In genomic region chr9:69180670-69181069, GRCh38 we compare ENCODE assay signal across 8 cellular contexts. TPM values are rescaled to one million over a fixed set of nuclear protein-coding genes. Genes with fewer than 3 reads are reported as not detected.
DNase-seq lines count a peak whose midpoint lies in the region; ATAC-seq and TF ChIP-seq lines count a peak whose summit lies in the region.

No MANE protein-coding gene starts in this region.

- H3K36me3 ChIP-seq in PC-3 (ENCODE audit: low read depth, low read length) (no peaks in the 10 kb centered on the region), neuronal stem cell (replicated peaks in 1 of 2; ENCODE audit: control insufficient read depth in 2 of 2, insufficient read depth in 2 of 2, low read length in 2 of 2) (no peaks in the 10 kb centered on the region)

- H2BK5ac ChIP-seq in neuronal stem cell (ENCODE audit: low read length) = no peak overlapping the region

- no peak overlapping the region for H2AK5ac ChIP-seq in neuronal stem cell (ENCODE audit: low read depth, low read length)

- ATAC-seq in GM18907 (IDR thresholded peaks at IDR 0.05; ENCODE audit: unreplicated experiment) (peak; percentile 47), PC-3 (peak; percentile 83), HG03460 (IDR thresholded peaks at IDR 0.05; ENCODE audit: unreplicated experiment) (no peak), GM21619 (IDR thresholded peaks at IDR 0.05; ENCODE audit: unreplicated experiment) (no peak)
- peak; percentile 95 for ATAC-seq in stimulated activated naive CD8-positive, alpha-beta T cell treated with anti-CD3 and anti-CD28 coated beads, Interleukin-15, amount 100 ng/mL, for 72 hours

- no peaks in the 10 kb centered on the region for H3K79me1 ChIP-seq in neuronal stem cell (ENCODE audit: low read depth, low read length)

- peaks cover 8% of the 10 kb centered on the region for H3K27me3 Mint-ChIP-seq in stimulated activated naive CD8-positive, alpha-beta T cell treated with anti-CD3 and anti-CD28 coated beads, Interleukin-15, amount 100 ng/mL, for 72 hours

- no peak overlapping the region for H3K23ac ChIP-seq in neuronal stem cell (ENCODE audit: low read depth, low read length, poor library complexity)

- H3K14ac ChIP-seq in neuronal stem cell (ENCODE audit: low read length) = no peak overlapping the region

- no peak overlapping the region for H3K4me3 Mint-ChIP-seq in stimulated activated naive CD8-positive, alpha-beta T cell treated with anti-CD3 and anti-CD28 coated beads, Interleukin-15, amount 100 ng/mL, for 72 hours

- no peaks in the 10 kb centered on the region for H4K20me1 ChIP-seq in PC-3 (ENCODE audit: low read length)

- no peak overlapping the region for H2BK120ac ChIP-seq in neuronal stem cell (ENCODE audit: low read depth, low read length)

- no peaks in the 10 kb centered on the region for H3K9me3 Mint-ChIP-seq in stimulated activated naive CD8-positive, alpha-beta T cell treated with anti-CD3 and anti-CD28 coated beads, Interleukin-15, amount 100 ng/mL, for 72 hours

- no peak overlapping the region for H2AFZ ChIP-seq in PC-3 (ENCODE audit: low read length)
- no peak overlapping the region for H2AFZ ChIP-seq in neuronal stem cell (ENCODE audit: low read length)

- H3K4me2 ChIP-seq in PC-3 (ENCODE audit: low read length) (peak overlapping the region; percentile 81), neuronal stem cell (ENCODE audit: insufficient read depth, low read length, poor library complexity, severe bottlenecking) (no peak overlapping the region)

- H3K9me2 ChIP-seq in PC-3 (replicated peaks; ENCODE audit: low read length) = no peaks in the 10 kb centered on the region

- H3K79me2 ChIP-seq in PC-3 (ENCODE audit: low read length) = peaks cover 73% of the 10 kb centered on the region

- peaks cover 32% of the 10 kb centered on the region for H3K4me1 Mint-ChIP-seq in stimulated activated naive CD8-positive, alpha-beta T cell treated with anti-CD3 and anti-CD28 coated beads, Interleukin-15, amount 100 ng/mL, for 72 hours

- H3K9ac ChIP-seq in PC-3 (ENCODE audit: low read length) = peak overlapping the region; percentile 59
- no peak overlapping the region for H3K9ac ChIP-seq in neuronal stem cell (ENCODE audit: low read depth, low read length, poor library complexity)

- H3K4me3 ChIP-seq in PC-3 (ENCODE audit: low read length) = peak overlapping the region; percentile 38
- no peak overlapping the region for H3K4me3 ChIP-seq in neuronal stem cell (ENCODE audit: low read length in 2 of 2)

- CTCF ChIA-PET in PC-3 (lab: Charles Lee) = interaction anchor here (1.0 to 1.2 kb wide), 2 partner anchors 13 to 60 kb away, joined by 5 to 12 read pairs; no protein-coding TSS in a partner anchor

- POLR2A ChIA-PET in PC-3 (lab: Charles Lee; ENCODE audit: unreplicated experiment) = interaction anchor here (1.2 kb wide), 1 partner anchor 59 kb away, joined by 5 read pairs; no protein-coding TSS in a partner anchor

- H4K8ac ChIP-seq in neuronal stem cell (ENCODE audit: low read depth, low read length) = no peak overlapping the region

- WGBS in neuronal stem cell (ENCODE audit: extremely low coverage in 2 of 2, insufficient read length in 2 of 2, insufficient replicate concordance in 1 of 2), 2 donors = no CpG with 5 or more reads among the region's 2 CpGs

- intact Hi-C loops in PC-3 (cut with micrococcal nuclease) = no loop called here

- H3K27me3 ChIP-seq in PC-3 (ENCODE audit: low read length) (no peaks in the 10 kb centered on the region), neuronal stem cell (ENCODE audit: control insufficient read depth in 3 of 3, insufficient read depth in 3 of 3, low read depth in 1 of 3, low read length in 3 of 3) (no peaks in the 10 kb centered on the region)

- H2BK12ac ChIP-seq in neuronal stem cell (ENCODE audit: low read length) = no peak overlapping the region

- H4K91ac ChIP-seq in neuronal stem cell (ENCODE audit: low read depth, low read length, poor library complexity) = no peak overlapping the region

- DNase-seq in PC-3 (peak; percentile 93), amniotic epithelial cell (ENCODE audit: low read depth) (peak; percentile 94), iris pigment epithelial cell (ENCODE audit: low read depth) (peak; percentile 99), neuronal stem cell (ENCODE audit: low spot score) (no peak)
- peak in 1 of 2 donors; percentile 44 for DNase-seq in stimulated activated naive CD8-positive, alpha-beta T cell treated with anti-CD3 and anti-CD28 coated beads, Interleukin-15, amount 100 ng/mL, for 72 hours

- H3K9me3 ChIP-seq in PC-3 (ENCODE audit: low read length) = no peaks in the 10 kb centered on the region
- no peaks in the 10 kb centered on the region for H3K9me3 ChIP-seq in neuronal stem cell (replicated peaks in 1 of 2; ENCODE audit: control insufficient read depth in 2 of 2, insufficient read depth in 1 of 2, low read depth in 1 of 2, low read length in 2 of 2)

- H3K4ac ChIP-seq in neuronal stem cell (ENCODE audit: low read length) = no peak overlapping the region

- H3K4me1 ChIP-seq in PC-3 (ENCODE audit: insufficient read depth, low read length) (peaks cover 64% of the 10 kb centered on the region), neuronal stem cell (ENCODE audit: control insufficient read depth in 2 of 2, insufficient read depth in 1 of 2, low read depth in 1 of 2, low read length in 2 of 2) (peaks cover 0 to under 1% of the 10 kb centered on the region in 2 donors)

- H2BK15ac ChIP-seq in neuronal stem cell (ENCODE audit: low read length) = no peak overlapping the region

- H3K27ac ChIP-seq in PC-3 (ENCODE audit: low read length) (peak overlapping the region; percentile 93), neuronal stem cell (replicated peaks; ENCODE audit: low read length) (no peak overlapping the region)

- H3K27ac Mint-ChIP-seq in stimulated activated naive CD8-positive, alpha-beta T cell treated with anti-CD3 and anti-CD28 coated beads, Interleukin-15, amount 100 ng/mL, for 72 hours = no peak overlapping the region

- no peak for TF ChIP-seq CTCF in PC-3 (conservative IDR thresholded peaks at IDR 0.05; ENCODE audit: low read depth, low read length)

- H3F3A ChIP-seq in PC-3 (ENCODE audit: low read length, unreplicated experiment) = peaks cover 20% of the 10 kb centered on the region

- H3K18ac ChIP-seq in neuronal stem cell (ENCODE audit: low read length) = no peak overlapping the region

- no TSS peak for BruUV-seq in PC-3 (replicated peaks; lab: Mats Ljungman, UMichigan)

RNA-seq across cellular contexts. Expression of gene TJP2, which starts 6.6 kb away (rescaled TPM):
- 106 and 124 TPM in 2 replicates for total RNA-seq in PC-3 (2014; rRNA removed)
- 27.2 TPM for polyA plus RNA-seq in neuronal stem cell (2013, experiment 1 of 2)
- polyA plus RNA-seq in neuronal stem cell (2013, experiment 2 of 2) = 28.1 TPM

Comparison
In these comparisons a context has a peak if more than half of its experiments do, and no peak if none do; other contexts are left out.
1. ATAC-seq: peak in GM18907 (single experiment), PC-3 (single experiment) and stimulated activated naive CD8-positive, alpha-beta T cell treated with anti-CD3 and anti-CD28 coated beads, Interleukin-15, amount 100 ng/mL, for 72 hours (single experiment); none in HG03460 (single experiment) and GM21619 (single experiment).